Comparison of ENCODE assay signal across 1 cellular context in genomic region chr19:3604987-3605343, GRCh38.
TF ChIP-seq lines count a peak whose summit lies in the region.

No MANE protein-coding gene starts in this region.

TF ChIP-seq in GM23338, 12 proteins besides CTCF, POLR2A, EP300 and RAD21 (continued from another document):
- TF ChIP-seq ETS1 (IDR thresholded peaks at IDR 0.05) (no peak), ZNF462 (CRISPR knock-in tag; IDR thresholded peaks at IDR 0.05) (no peak), JUNB (IDR thresholded peaks at IDR 0.05; ENCODE audit: unreplicated experiment) (no peak), ZNF331 (CRISPR knock-in tag; IDR thresholded peaks at IDR 0.05; ENCODE audit: low read depth) (no peak), STAT1 (IDR thresholded peaks at IDR 0.05; ENCODE audit: unreplicated experiment) (no peak), ZNF114 (CRISPR knock-in tag; IDR thresholded peaks at IDR 0.05) (no peak), CREB1 (CRISPR knock-in tag; IDR thresholded peaks at IDR 0.05; ENCODE audit: low read depth) (no peak), POLR2AphosphoS5 (IDR thresholded peaks at IDR 0.05; ENCODE audit: low read depth) (no peak), REST (IDR thresholded peaks at IDR 0.05; ENCODE audit: unreplicated experiment) (no peak), NANOG (IDR thresholded peaks at IDR 0.05; ENCODE audit: borderline replicate concordance) (no peak), EZH2 (IDR thresholded peaks at IDR 0.05; ENCODE audit: low read depth, unreplicated experiment) (no peak)
TF ChIP-seq in GM23338: peak in this region for 0.
